Comparison of ENCODE assay signal across 15 cellular contexts in genomic region chr1:239361403-239361802, GRCh38. TPM values are rescaled to one million over a fixed set of nuclear protein-coding genes. Genes with fewer than 3 reads are reported as not detected.
DNase-seq lines count a peak whose midpoint lies in the region; ATAC-seq and TF ChIP-seq lines count a peak whose summit lies in the region.
"Had no signal": no experiment of that assay in that cellular context is flagged by ENCODE, and none has a peak within 500 bp of the region (broad histone marks: within the 10 kb centered on the region; RNA-seq: fewer than 3 reads in every experiment).

No MANE protein-coding gene starts in this region.

- H3K4me3 ChIP-seq in AG04449 (ENCODE audit: low read depth, low read length) (no peak overlapping the region), adipocyte (ENCODE audit: low read length) (no peak overlapping the region), kidney epithelial cell (ENCODE audit: low read depth, low read length) (no peak overlapping the region)
- H3K4me3 ChIP-seq: ovary, uterus had no signal

- peaks cover 3% of the 10 kb centered on the region for H3K9me3 ChIP-seq in adipocyte (ENCODE audit: control insufficient read depth, low read length)
- H3K9me3 ChIP-seq: ovary, uterus had no signal

- H3K9me3 Mint-ChIP-seq in activated T-cell treated with anti-CD3 and anti-CD28 coated beads, Interleukin-2, amount 50 U/mL, for 24 hours, result no peaks in the 10 kb centered on the region
- H3K9me3 Mint-ChIP-seq: activated CD4-positive, alpha-beta memory T cell treated with anti-CD3 and anti-CD28 coated beads for 36 hours had no signal

- H3K27me3 ChIP-seq in adipocyte (replicated peaks; ENCODE audit: control insufficient read depth, insufficient read depth, low read length) (no peaks in the 10 kb centered on the region), kidney epithelial cell (ENCODE audit: control insufficient read depth, insufficient read depth, low read length) (no peaks in the 10 kb centered on the region)
- H3K27me3 ChIP-seq: ovary, uterus had no signal

- no peaks in the 10 kb centered on the region for H3K4me1 Mint-ChIP-seq in activated T-cell treated with anti-CD3 and anti-CD28 coated beads, Interleukin-2, amount 50 U/mL, for 24 hours (ENCODE audit: low read depth)

- H3K27ac Mint-ChIP-seq in activated T-cell treated with anti-CD3 and anti-CD28 coated beads, Interleukin-2, amount 50 U/mL, for 24 hours, result no peak overlapping the region
- H3K27ac Mint-ChIP-seq: activated CD4-positive, alpha-beta memory T cell treated with anti-CD3 and anti-CD28 coated beads for 36 hours had no signal

- H3K27me3 Mint-ChIP-seq in activated T-cell treated with anti-CD3 and anti-CD28 coated beads, Interleukin-2, amount 50 U/mL, for 24 hours, result peaks cover 4% of the 10 kb centered on the region

- peaks cover 10% of the 10 kb centered on the region for H3K4me1 ChIP-seq in adipocyte (ENCODE audit: control insufficient read depth, insufficient read depth, low read length)
- H3K4me1 ChIP-seq: uterus had no signal

- TF ChIP-seq CTCF in AG04449 (IDR thresholded peaks at IDR 0.05; ENCODE audit: insufficient read depth, low read length, missing control alignments) (no peak), kidney epithelial cell (IDR thresholded peaks at IDR 0.05; ENCODE audit: insufficient read depth, low read length, poor library complexity, severe bottlenecking) (no peak)

- CTCF ChIA-PET in AG04449 (lab: Yijun Ruan, JAX), result no interaction called here

- no peaks in the 10 kb centered on the region for H3K36me3 Mint-ChIP-seq in activated T-cell treated with anti-CD3 and anti-CD28 coated beads, Interleukin-2, amount 50 U/mL, for 24 hours (ENCODE audit: low read depth)
- H3K36me3 Mint-ChIP-seq: activated CD4-positive, alpha-beta memory T cell treated with anti-CD3 and anti-CD28 coated beads for 36 hours had no signal

- POLR2A ChIA-PET in AG04449 (lab: Yijun Ruan, JAX), result no interaction called here

- DNase-seq in AG04449 (ENCODE audit: low read depth, low spot score), result peak; percentile 84
- peak; percentile 75 for DNase-seq in HT1080 (ENCODE audit: low read depth)
- peak; percentile 24 for DNase-seq in adipocyte (ENCODE audit: low read depth)
- peak; percentile 56 for DNase-seq in kidney epithelial cell (ENCODE audit: low read depth)
- no peak for DNase-seq in activated T-cell treated with anti-CD3 and anti-CD28 coated beads, Interleukin-2, amount 50 U/mL, for 24 hours
- no peak for DNase-seq in MV-4-11 (lab: John Stamatoyannopoulos, UW)
- no peak for DNase-seq in hepatic stellate cell (ENCODE audit: low spot score)
- DNase-seq in left lobe of liver (ENCODE audit: low spot score), result no peak
- DNase-seq: activated CD4-positive, alpha-beta memory T cell treated with anti-CD3 and anti-CD28 coated beads for 36 hours; activated gamma-delta T cell treated with Interleukin-2 at 50 U/mL for 16 hours; mesendoderm; NCI-H1105; ovary; uterus had no signal

- no peak overlapping the region for H3K4me3 Mint-ChIP-seq in activated T-cell treated with anti-CD3 and anti-CD28 coated beads, Interleukin-2, amount 50 U/mL, for 24 hours
- H3K4me3 Mint-ChIP-seq: activated CD4-positive, alpha-beta memory T cell treated with anti-CD3 and anti-CD28 coated beads for 36 hours had no signal

- H3K36me3 ChIP-seq in adipocyte (ENCODE audit: control insufficient read depth, insufficient read depth, low read length, severe bottlenecking) (no peaks in the 10 kb centered on the region), kidney epithelial cell (ENCODE audit: control insufficient read depth, insufficient read depth, low read length) (no peaks in the 10 kb centered on the region)
- H3K36me3 ChIP-seq: ovary, uterus had no signal

- no peak for ATAC-seq in left lobe of liver

- H3K9ac ChIP-seq in adipocyte (ENCODE audit: low read length), result no peak overlapping the region

RNA-seq across cellular contexts. Expression of gene CHRM3, which starts 25.0 kb away (rescaled TPM):
- total RNA-seq in HT1080 (2014; rRNA removed; shearing (Covaris generic)), result 3.2 and 3.3 TPM in 2 replicates
- polyA plus RNA-seq in HT1080 (2015; cell fraction: cytosol; rRNA removed), result 2.6 and 2.9 TPM in 2 replicates
- 2.8 and 3.4 TPM in 2 replicates for polyA plus RNA-seq in HT1080 (2015; cell fraction: nucleus; rRNA removed)
- total RNA-seq in kidney epithelial cell (0.21 and 0.88 TPM in 2 replicates), left lobe of liver (1.0 TPM)
- polyA plus RNA-seq: AG04450 had no signal

Comparison
In these comparisons a context has a peak if more than half of its experiments do, and no peak if none do; other contexts are left out.
1. DNase-seq: peak in AG04449 (single experiment), HT1080 (single experiment), adipocyte (single experiment) and kidney epithelial cell (single experiment); none in activated T-cell treated with anti-CD3 and anti-CD28 coated beads, Interleukin-2, amount 50 U/mL, for 24 hours (single experiment), MV-4-11 (single experiment), hepatic stellate cell (single experiment) and left lobe of liver (single experiment).